Comparison of ENCODE assay signal across 1 cellular context in genomic region chr1:115929846-115930245, GRCh38.
TF ChIP-seq lines count a peak whose summit lies in the region.

No MANE protein-coding gene starts in this region.

TF ChIP-seq in SK-N-SH, 30 proteins besides CTCF, POLR2A, EP300 and RAD21 (continued from another document):
- TF ChIP-seq MEF2A (IDR thresholded peaks at IDR 0.05; ENCODE audit: borderline replicate concordance, low read depth) = no peak
- TF ChIP-seq FOXJ3 (CRISPR knock-in tag; IDR thresholded peaks at IDR 0.05) = no peak
- no peak for TF ChIP-seq GABPA (IDR thresholded peaks at IDR 0.05; ENCODE audit: low read depth)
- no peak for TF ChIP-seq YY1 (IDR thresholded peaks at IDR 0.05; ENCODE audit: low read depth)
- TF ChIP-seq USF2 (IDR thresholded peaks at IDR 0.05; ENCODE audit: borderline replicate concordance, low read depth, low read length) = no peak
- TF ChIP-seq PBX3 (IDR thresholded peaks at IDR 0.05) = peak; percentile 28; the same call in 1 of the 2 replicates
- no peak for TF ChIP-seq FOXM1 (IDR thresholded peaks at IDR 0.05; ENCODE audit: low read depth)
- no peak for TF ChIP-seq NRF1 (IDR thresholded peaks at IDR 0.05; ENCODE audit: low read depth, low read length)
- TF ChIP-seq TCF12 (IDR thresholded peaks at IDR 0.05) = peak; percentile 90
- no peak for TF ChIP-seq CHD2 (IDR thresholded peaks at IDR 0.05; ENCODE audit: low read length, partially characterized antibody)
- peak; percentile 75 for TF ChIP-seq GATA2 (CRISPR knock-in tag; IDR thresholded peaks at IDR 0.05)
- no peak for TF ChIP-seq RXRA (IDR thresholded peaks at IDR 0.05; ENCODE audit: borderline replicate concordance, low read depth)
- peak; percentile 86 for TF ChIP-seq NFIC (IDR thresholded peaks at IDR 0.05; ENCODE audit: borderline replicate concordance)
- no peak for TF ChIP-seq IRF3 (IDR thresholded peaks at IDR 0.05; ENCODE audit: low read depth, low read length)
- peak; percentile 34; the same call in 1 of the 2 replicates for TF ChIP-seq POLR2AphosphoS5 (IDR thresholded peaks at IDR 0.05; ENCODE audit: low read depth, low read length)
- TF ChIP-seq SMC3 (IDR thresholded peaks at IDR 0.05; ENCODE audit: low read depth, low read length) = no peak
- no peak for TF ChIP-seq TAF1 (IDR thresholded peaks at IDR 0.05; ENCODE audit: borderline replicate concordance, low read depth, low read length)
- TF ChIP-seq ELF1 (IDR thresholded peaks at IDR 0.05) = no peak
